In the genomic region with DNA sequence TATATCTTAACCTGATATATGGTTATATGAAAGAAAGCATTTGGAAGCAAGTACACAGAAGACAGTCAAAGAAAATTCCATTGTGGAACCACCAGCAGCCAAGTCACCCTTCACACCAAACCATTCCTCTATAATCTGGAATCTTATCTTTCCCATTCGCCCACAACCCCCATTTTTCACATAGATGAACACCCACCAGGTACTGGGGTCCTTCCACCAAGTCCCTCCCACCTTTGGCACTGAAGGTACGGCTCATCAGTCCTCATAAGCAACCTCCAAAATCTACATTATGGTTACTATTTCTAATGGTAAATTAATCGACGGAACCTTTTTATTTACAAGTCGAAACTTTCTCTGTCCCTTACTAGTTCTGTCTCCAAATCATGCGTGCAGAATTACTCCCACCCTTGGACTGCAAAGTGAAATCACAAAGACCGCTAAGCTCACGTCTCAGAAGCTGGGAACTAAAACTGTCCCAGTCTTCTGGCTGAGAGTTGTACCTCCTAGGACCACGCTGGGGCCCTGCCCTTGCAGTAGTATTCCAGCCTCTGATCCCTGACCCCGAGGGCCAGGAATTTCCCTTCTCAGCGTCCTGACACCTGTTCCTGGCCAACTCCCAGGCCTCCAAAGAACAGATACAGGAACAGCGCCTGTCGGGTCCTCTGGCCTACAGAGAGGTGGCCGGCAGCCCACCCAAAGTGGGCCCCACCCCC, we compare ENCODE assay signal across 8 cellular contexts. TPM values are rescaled to one million over a fixed set of nuclear protein-coding genes. Genes with fewer than 3 reads are reported as not detected.
DNase-seq lines count a peak whose midpoint lies in the region; ATAC-seq and TF ChIP-seq lines count a peak whose summit lies in the region.

No MANE protein-coding gene starts in this region.

- H3K36me3 Mint-ChIP-seq in IgD-negative memory B cell: peaks cover 2% of the 10 kb centered on the region
- H3K36me3 Mint-ChIP-seq in activated naive CD4-positive, alpha-beta T cell treated with anti-CD3 and anti-CD28 coated beads, Interleukin-2, amount 10 ng/mL, durations not matched to agents 7 days and 5 days: peaks cover 22% of the 10 kb centered on the region

- H3K27ac ChIP-seq in right cardiac atrium (ENCODE audit: low read length) (peak overlapping the region; percentile 84), rectal smooth muscle tissue (ENCODE audit: low read depth, low read length) (peak overlapping the region; percentile 77)

- no peaks in the 10 kb centered on the region for H3K9me3 Mint-ChIP-seq in IgD-negative memory B cell
- H3K9me3 Mint-ChIP-seq in activated naive CD4-positive, alpha-beta T cell treated with anti-CD3 and anti-CD28 coated beads, Interleukin-2, amount 10 ng/mL, durations not matched to agents 7 days and 5 days: no peaks in the 10 kb centered on the region

- H3K27me3 ChIP-seq in right cardiac atrium (ENCODE audit: control insufficient read depth, insufficient read depth): no peaks in the 10 kb centered on the region
- H3K27me3 ChIP-seq in rectal smooth muscle tissue (ENCODE audit: control insufficient read depth, insufficient read depth, low read length): no peaks in the 10 kb centered on the region

- no peaks in the 10 kb centered on the region for H3K9me3 ChIP-seq in right cardiac atrium (ENCODE audit: control insufficient read depth, low read length)

- H3K4me3 ChIP-seq in right cardiac atrium (ENCODE audit: low read length): peak overlapping the region; percentile 77
- H3K4me3 ChIP-seq in rectal smooth muscle tissue (ENCODE audit: low read length): peak overlapping the region; percentile 90

- TF ChIP-seq CTCF in GM10266 (IDR thresholded peaks at IDR 0.05; ENCODE audit: control insufficient read depth, insufficient read depth, low read depth, missing control alignments): no peak

- intact Hi-C loops in right cardiac atrium (cut with DNase I): no loop called here

- CTCF ChIA-PET in activated naive CD4-positive, alpha-beta T cell treated with anti-CD3 and anti-CD28 coated beads, Interleukin-2, amount 10 ng/mL, durations not matched to agents 7 days and 5 days (lab: Charles Lee): no interaction called here

- no peaks in the 10 kb centered on the region for H3K4me1 ChIP-seq in right cardiac atrium (ENCODE audit: control insufficient read depth, insufficient read depth, low read length)
- peaks cover 7% of the 10 kb centered on the region for H3K4me1 ChIP-seq in rectal smooth muscle tissue (ENCODE audit: control insufficient read depth, insufficient read depth, low read length)

- WGBS in right cardiac atrium: 20% methylated on average over 14 of the region's 14 CpGs

- peak; percentile 11 for ATAC-seq in GM21619 (IDR thresholded peaks at IDR 0.05; ENCODE audit: unreplicated experiment)
- peak in 1 of 2 donors; percentile 45 for ATAC-seq in right cardiac atrium
- ATAC-seq in GM21786 (IDR thresholded peaks at IDR 0.05; ENCODE audit: unreplicated experiment): no peak

- peak overlapping the region; percentile 41 to 89 (median 52) for H3K27ac Mint-ChIP-seq in IgD-negative memory B cell
- peak overlapping the region; percentile 76 for H3K27ac Mint-ChIP-seq in activated naive CD4-positive, alpha-beta T cell treated with anti-CD3 and anti-CD28 coated beads, Interleukin-2, amount 10 ng/mL, durations not matched to agents 7 days and 5 days

- peak overlapping the region; percentile 85 to 95 (median 92) for H3K4me3 Mint-ChIP-seq in IgD-negative memory B cell
- H3K4me3 Mint-ChIP-seq in activated naive CD4-positive, alpha-beta T cell treated with anti-CD3 and anti-CD28 coated beads, Interleukin-2, amount 10 ng/mL, durations not matched to agents 7 days and 5 days: peak overlapping the region; percentile 76

- DNase-seq in GM10266 (ENCODE audit: extremely low spot score) (peak; percentile 33), right cardiac atrium (no peak)
- DNase-seq in activated naive CD4-positive, alpha-beta T cell treated with anti-CD3 and anti-CD28 coated beads, Interleukin-2, amount 10 ng/mL, durations not matched to agents 7 days and 5 days: no peak
- no peak for DNase-seq in NK-92 treated with Interleukin-12 subunit alpha and Interleukin-12 subunit beta, amount 100 ng/mL, for 24 hours (lab: John Stamatoyannopoulos, UW)

- H3K36me3 ChIP-seq in rectal smooth muscle tissue (ENCODE audit: control insufficient read depth, insufficient read depth, low read length): no peaks in the 10 kb centered on the region

- H3K27me3 Mint-ChIP-seq in IgD-negative memory B cell: no peaks in the 10 kb centered on the region
- H3K27me3 Mint-ChIP-seq in activated naive CD4-positive, alpha-beta T cell treated with anti-CD3 and anti-CD28 coated beads, Interleukin-2, amount 10 ng/mL, durations not matched to agents 7 days and 5 days: no peaks in the 10 kb centered on the region

- peaks cover 17 to 26% (median 22%) of the 10 kb centered on the region in 3 donors for H3K4me1 Mint-ChIP-seq in IgD-negative memory B cell
- H3K4me1 Mint-ChIP-seq in activated naive CD4-positive, alpha-beta T cell treated with anti-CD3 and anti-CD28 coated beads, Interleukin-2, amount 10 ng/mL, durations not matched to agents 7 days and 5 days: peaks cover 33% of the 10 kb centered on the region

- H3K9ac ChIP-seq in rectal smooth muscle tissue (ENCODE audit: low read length): peak overlapping the region; percentile 7

RNA-seq across cellular contexts. Expression of gene OLA1, which starts 0.7 kb away (rescaled TPM):
- 59.7 TPM for polyA plus RNA-seq in IgD-negative memory B cell
- total RNA-seq in right cardiac atrium: 10 to 100 TPM; 66.9 to 84.4 (median 73.0) TPM
- polyA plus RNA-seq in right cardiac atrium: 73.6 TPM
